14 cellular contexts compared by ENCODE assay signal in genomic region chr16:19701091-19701490, GRCh38. TPM values are rescaled to one million over a fixed set of nuclear protein-coding genes. Genes with fewer than 3 reads are reported as not detected.
DNase-seq lines count a peak whose midpoint lies in the region; ATAC-seq and TF ChIP-seq lines count a peak whose summit lies in the region.
"Had no signal": no experiment of that assay in that cellular context is flagged by ENCODE, and none has a peak within 500 bp of the region (broad histone marks: within the 10 kb centered on the region; RNA-seq: fewer than 3 reads in every experiment).

No MANE protein-coding gene starts in this region.

- H2AK5ac ChIP-seq in mesenchymal stem cell (ENCODE audit: low read length, severe bottlenecking) = no peak overlapping the region
- H2AK5ac ChIP-seq in mesendoderm (ENCODE audit: low read length) = no peak overlapping the region

- H3K9me3 ChIP-seq in mesenchymal stem cell (ENCODE audit: control insufficient read depth, low read length) (no peaks in the 10 kb centered on the region), thyroid gland (no peaks in the 10 kb centered on the region)
- H3K9me3 ChIP-seq: HAP-1 had no signal

- no peak overlapping the region for H3K14ac ChIP-seq in mesenchymal stem cell (ENCODE audit: low read length in 2 of 2)

- H3K4ac ChIP-seq in mesenchymal stem cell (ENCODE audit: low read depth in 1 of 2, low read length in 2 of 2) (no peak overlapping the region), mesendoderm (ENCODE audit: low read depth, low read length) (no peak overlapping the region)

- peaks cover 31% of the 10 kb centered on the region for H3K79me1 ChIP-seq in mesenchymal stem cell (replicated peaks; ENCODE audit: low read length, poor library complexity, severe bottlenecking)
- H3K79me1 ChIP-seq in mesendoderm (ENCODE audit: low read length) = peaks cover 13% of the 10 kb centered on the region

- H2AFZ ChIP-seq in mesenchymal stem cell (ENCODE audit: low read depth, low read length) = no peak overlapping the region

- H2BK15ac ChIP-seq in mesenchymal stem cell (ENCODE audit: low read depth, poor library complexity, severe bottlenecking) (no peak overlapping the region), mesendoderm (replicated peaks; ENCODE audit: low read depth) (no peak overlapping the region)

- H4K8ac ChIP-seq in mesenchymal stem cell (ENCODE audit: low read length) (no peak overlapping the region), mesendoderm (ENCODE audit: low read depth, low read length) (no peak overlapping the region)

- H4K5ac ChIP-seq in mesendoderm (ENCODE audit: low read length) = no peak overlapping the region

- H3K4me3 ChIP-seq in mesenchymal stem cell (ENCODE audit: insufficient read depth in 1 of 2, low read depth in 1 of 2, low read length in 2 of 2) (no peak overlapping the region), thyroid gland (replicated peaks in 1 of 3) (no peak overlapping the region), mesendoderm (ENCODE audit: low read length) (no peak overlapping the region)
- H3K4me3 ChIP-seq: HAP-1 had no signal

- TF ChIP-seq CTCF in brain (conservative IDR thresholded peaks at IDR 0.05) (no peak), thyroid gland (IDR thresholded peaks at IDR 0.05) (no peak)

- DNase-seq in activated T-cell treated with anti-CD3 and anti-CD28 coated beads, Interleukin-2, amount 50 U/mL, for 72 hours = no peak
- DNase-seq in activated T-cell treated with anti-CD3 and anti-CD28 coated beads, Interleukin-2, amount 50 U/mL, for 1 hour = no peak
- no peak for DNase-seq in mesenchymal stem cell
- no peak for DNase-seq in thyroid gland
- DNase-seq in mesendoderm = no peak
- no peak for DNase-seq in MV-4-11 (lab: John Stamatoyannopoulos, UW)
- DNase-seq in T-helper 1 cell = no peak
- DNase-seq: kidney; naive B cell; NCI-H774; stimulated activated naive CD8-positive, alpha-beta T cell treated with anti-CD3 and anti-CD28 coated beads, Interleukin-15, Interleukin-2, amounts not matched to agents 100 U/mL and 50 U/mL, for 24 hours had no signal

- H3K79me2 ChIP-seq in mesendoderm (ENCODE audit: control insufficient read depth, insufficient read depth, low read length) = peaks cover 2% of the 10 kb centered on the region

- peaks cover 4 to 12% of the 10 kb centered on the region in 2 donors for H3K36me3 Mint-ChIP-seq in activated T-cell treated with anti-CD3 and anti-CD28 coated beads, Interleukin-2, amount 50 U/mL, for 72 hours (ENCODE audit: insufficient read depth in 2 of 2)
- peaks cover 91% of the 10 kb centered on the region for H3K36me3 Mint-ChIP-seq in brain

- H3K36me3 ChIP-seq in mesenchymal stem cell (ENCODE audit: control insufficient read depth in 1 of 2, insufficient read depth in 2 of 2, low read depth in 1 of 2, low read length in 2 of 2) (peaks cover 49% of the 10 kb centered on the region in 2 experiments), thyroid gland (peaks cover 9 to 10% of the 10 kb centered on the region in 2 donors), mesendoderm (ENCODE audit: control insufficient read depth, insufficient read depth, low read length) (peaks cover 17% of the 10 kb centered on the region)

- H2BK120ac ChIP-seq in mesenchymal stem cell (ENCODE audit: low read depth, low read length) (no peak overlapping the region), mesendoderm (ENCODE audit: low read depth, low read length) (no peak overlapping the region)

- H3K27ac ChIP-seq in mesenchymal stem cell (ENCODE audit: low read length, poor library complexity, severe bottlenecking) (peak overlapping the region; percentile 62), thyroid gland (peak overlapping the region; percentile 37 to 91 (median 82)), mesendoderm (ENCODE audit: low read depth, low read length) (no peak overlapping the region)

- WGBS in mesenchymal stem cell = 98% methylated on average over 3 of the region's 3 CpGs
- WGBS in thyroid gland, 2 donors = 54 to 73% methylated on average over 3 of the region's 3 CpGs
- no CpG with 5 or more reads among the region's 3 CpGs for whole genome bisulfite sequencing in mesendoderm (ENCODE audit: extremely low coverage, insufficient coverage, low lambda C conversion rate)

- no peak for TF ChIP-seq POLR2A in thyroid gland (IDR thresholded peaks at IDR 0.05)

- H3K18ac ChIP-seq in mesenchymal stem cell (ENCODE audit: low read depth in 1 of 2, low read length in 2 of 2) = no peak overlapping the region
- H3K18ac ChIP-seq in mesendoderm (ENCODE audit: low read length) = no peak overlapping the region

- H3K4me3 Mint-ChIP-seq in activated T-cell treated with anti-CD3 and anti-CD28 coated beads, Interleukin-2, amount 50 U/mL, for 72 hours = no peak overlapping the region
- H3K4me3 Mint-ChIP-seq in brain = no peak overlapping the region
- H3K4me3 Mint-ChIP-seq: activated naive CD4-positive, alpha-beta T cell treated with anti-CD3 and anti-CD28 coated beads, Interleukin-2, amount 50 U/mL, for 24 hours; naive B cell had no signal

- H3K4me1 ChIP-seq in mesenchymal stem cell (ENCODE audit: control insufficient read depth, insufficient read depth, low read depth, low read length) = peaks cover 26% of the 10 kb centered on the region
- H3K4me1 ChIP-seq in thyroid gland = peaks cover 40 to 67% of the 10 kb centered on the region in 2 donors
- H3K4me1 ChIP-seq in mesendoderm (ENCODE audit: control insufficient read depth, low read depth, low read length) = no peaks in the 10 kb centered on the region

- peak; percentile 16 to 51 for ATAC-seq in activated T-cell treated with anti-CD3 and anti-CD28 coated beads, Interleukin-2, amount 50 U/mL, for 72 hours (replicated peaks in 1 of 2)
- ATAC-seq: stimulated activated naive CD8-positive, alpha-beta T cell treated with anti-CD3 and anti-CD28 coated beads, Interleukin-15, Interleukin-2, amounts not matched to agents 100 U/mL and 50 U/mL, for 24 hours had no signal

- H3K4me1 Mint-ChIP-seq in activated T-cell treated with anti-CD3 and anti-CD28 coated beads, Interleukin-2, amount 50 U/mL, for 72 hours (ENCODE audit: low read depth) = peaks cover 52% of the 10 kb centered on the region
- H3K4me1 Mint-ChIP-seq in brain = peaks cover 29% of the 10 kb centered on the region

- no peaks in the 10 kb centered on the region for H3K27me3 ChIP-seq in mesenchymal stem cell (ENCODE audit: control insufficient read depth in 1 of 2, insufficient read depth in 1 of 2, low read length in 2 of 2)
- H3K27me3 ChIP-seq in thyroid gland = no peaks in the 10 kb centered on the region
- H3K27me3 ChIP-seq in mesendoderm (ENCODE audit: insufficient read depth, low read length, poor library complexity) = no peaks in the 10 kb centered on the region

- H3K4me2 ChIP-seq in mesenchymal stem cell (ENCODE audit: low read length, poor library complexity, severe bottlenecking) = no peak overlapping the region
- H3K4me2 ChIP-seq in mesendoderm (ENCODE audit: low read length) = no peak overlapping the region

- H3K56ac ChIP-seq in mesendoderm (ENCODE audit: low read length) = no peak overlapping the region

- H4K91ac ChIP-seq in mesenchymal stem cell (ENCODE audit: low read length) = no peak overlapping the region

- H3K27ac Mint-ChIP-seq in activated T-cell treated with anti-CD3 and anti-CD28 coated beads, Interleukin-2, amount 50 U/mL, for 72 hours = no peak overlapping the region
- peak overlapping the region in 4 of 5 experiments; percentile 13 to 83 (median 81) for H3K27ac Mint-ChIP-seq in brain

- H3K9ac ChIP-seq in mesenchymal stem cell (ENCODE audit: low read length) (peak overlapping the region; percentile 53), mesendoderm (ENCODE audit: low read length) (no peak overlapping the region)

- no peaks in the 10 kb centered on the region for H3K9me3 Mint-ChIP-seq in activated T-cell treated with anti-CD3 and anti-CD28 coated beads, Interleukin-2, amount 50 U/mL, for 72 hours
- no peaks in the 10 kb centered on the region for H3K9me3 Mint-ChIP-seq in brain
- H3K9me3 Mint-ChIP-seq: activated naive CD4-positive, alpha-beta T cell treated with anti-CD3 and anti-CD28 coated beads, Interleukin-2, amount 50 U/mL, for 24 hours; naive B cell had no signal

- H3K23ac ChIP-seq in mesenchymal stem cell (ENCODE audit: low read length in 2 of 2) (no peak overlapping the region), mesendoderm (ENCODE audit: low read length) (no peak overlapping the region)

- intact Hi-C loops in thyroid gland (cut with DNase I) = no loop called here

- no peaks in the 10 kb centered on the region for H3K27me3 Mint-ChIP-seq in activated T-cell treated with anti-CD3 and anti-CD28 coated beads, Interleukin-2, amount 50 U/mL, for 72 hours (ENCODE audit: low read depth)
- H3K27me3 Mint-ChIP-seq in brain = peaks cover 6% of the 10 kb centered on the region
- H3K27me3 Mint-ChIP-seq: activated naive CD4-positive, alpha-beta T cell treated with anti-CD3 and anti-CD28 coated beads, Interleukin-2, amount 50 U/mL, for 24 hours; naive B cell had no signal

- H2BK5ac ChIP-seq in mesenchymal stem cell (ENCODE audit: low read depth, low read length, poor library complexity, severe bottlenecking) (no peak overlapping the region), mesendoderm (ENCODE audit: low read length) (no peak overlapping the region)

- H2BK12ac ChIP-seq in mesenchymal stem cell (ENCODE audit: low read length in 2 of 2) = no peak overlapping the region

RNA-seq across cellular contexts. Expression of gene KNOP1, which starts 16.9 kb away (rescaled TPM):
- 10 to 100 TPM; 14.6 to 14.9 TPM for total RNA-seq in activated T-cell treated with anti-CD3 and anti-CD28 coated beads, Interleukin-2, amount 50 U/mL, for 72 hours
- polyA plus RNA-seq in brain (ENCODE audit: insufficient read depth, low read depth, low replicate concordance) = 39.5 TPM
- 49.1 TPM for polyA plus RNA-seq in mesenchymal stem cell (2013, experiment 1 of 2)
- 47.9 TPM for polyA plus RNA-seq in mesenchymal stem cell (2013, experiment 2 of 2)
- total RNA-seq in thyroid gland = 10 to 100 TPM in 3 of 4 donors, 1 to 10 TPM in 1; 8.9 to 11.5 (median 10.5) TPM
- polyA plus RNA-seq in mesendoderm (2013, experiment 1 of 2) = 140 TPM
- polyA plus RNA-seq in mesendoderm (2013, experiment 2 of 2) = 147 TPM

RNA-seq across cellular contexts. Expression of gene IQCK, which starts 17.0 kb away (rescaled TPM):
- 1 to 10 TPM; 3.7 to 3.8 TPM for total RNA-seq in activated T-cell treated with anti-CD3 and anti-CD28 coated beads, Interleukin-2, amount 50 U/mL, for 72 hours
- 52.4 TPM for polyA plus RNA-seq in brain (ENCODE audit: insufficient read depth, low read depth, low replicate concordance)
- polyA plus RNA-seq in mesenchymal stem cell (2013, experiment 1 of 2) = 17.2 TPM
- 16.6 TPM for polyA plus RNA-seq in mesenchymal stem cell (2013, experiment 2 of 2)
- 100 to 1,000 TPM in 1 of 4 donors, 10 to 100 TPM in 3; 49.7 to 103 (median 94.2) TPM for total RNA-seq in thyroid gland
- polyA plus RNA-seq in mesendoderm (2013, experiment 1 of 2) = 4.0 TPM
- polyA plus RNA-seq in mesendoderm (2013, experiment 2 of 2) = 4.0 TPM

Comparison
In these comparisons a context has a peak if more than half of its experiments do, and no peak if none do; other contexts are left out.
1. RNA of gene IQCK, which starts 17.0 kb away (total RNA-seq): 49.7 to 103 TPM in thyroid gland; 3.7 to 3.8 TPM in activated T-cell treated with anti-CD3 and anti-CD28 coated beads, Interleukin-2, amount 50 U/mL, for 72 hours; every median in the first group is over 10 times any median in the second.